Comparison of ENCODE assay signal across 1 cellular context in the genomic region with DNA sequence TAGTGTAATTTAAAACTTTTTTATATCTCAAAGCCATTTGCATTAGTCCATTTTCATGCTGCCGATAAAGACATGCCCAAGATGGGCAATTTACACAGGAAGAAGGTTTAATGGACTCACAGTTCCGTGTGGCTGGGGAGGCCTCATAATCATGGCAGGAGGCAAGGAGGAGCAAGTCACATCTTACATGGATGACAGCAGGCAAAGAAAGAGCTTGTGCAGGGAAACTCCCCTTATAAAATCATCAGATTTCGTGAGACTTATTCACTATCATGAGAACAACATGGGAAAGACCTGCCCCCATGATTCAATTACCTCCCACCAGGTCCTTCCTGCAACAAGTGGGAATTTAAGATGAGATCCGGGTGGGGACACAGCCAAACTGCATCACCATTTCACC.
TF ChIP-seq lines count a peak whose summit lies in the region.

No MANE protein-coding gene starts in this region.

TF ChIP-seq in HepG2, 621 proteins besides CTCF, POLR2A, EP300 and RAD21:
- peak; percentile 90 for TF ChIP-seq ZNF431 (CRISPR knock-in tag; IDR thresholded peaks at IDR 0.05; ENCODE audit: borderline replicate concordance, low read depth)
